9 cellular contexts compared by ENCODE assay signal in genomic region chr1:52554267-52554640, GRCh38. TPM values are rescaled to one million over a fixed set of nuclear protein-coding genes. Genes with fewer than 3 reads are reported as not detected.
DNase-seq lines count a peak whose midpoint lies in the region; ATAC-seq, FAIRE-seq and TF ChIP-seq lines count a peak whose summit lies in the region.
"Had no signal": no experiment of that assay in that cellular context is flagged by ENCODE, and none has a peak within 500 bp of the region (broad histone marks: within the 10 kb centered on the region; RNA-seq: fewer than 3 reads in every experiment).

No MANE protein-coding gene starts in this region.

- H3K4me1 Mint-ChIP-seq in T-helper 1 cell treated with Interleukin-12 subunit alpha and Interleukin-12 subunit beta and Interleukin-4 antibody, amounts not matched to agents 30 μg/mL and 1 μg/mL, for 36 hours (ENCODE audit: low read depth): peaks cover 9% of the 10 kb centered on the region

- peaks cover 4% of the 10 kb centered on the region for H3K36me3 Mint-ChIP-seq in T-helper 1 cell treated with Interleukin-12 subunit alpha and Interleukin-12 subunit beta and Interleukin-4 antibody, amounts not matched to agents 30 μg/mL and 1 μg/mL, for 36 hours (ENCODE audit: low read depth)

- peak overlapping the region; percentile 34 for H3K27ac Mint-ChIP-seq in T-helper 1 cell treated with Interleukin-12 subunit alpha and Interleukin-12 subunit beta and Interleukin-4 antibody, amounts not matched to agents 30 μg/mL and 1 μg/mL, for 36 hours

- H3K27ac ChIP-seq in SJSA1 (peak overlapping the region; percentile 87; the same call in 1 of the 2 replicates), esophagus squamous epithelium (peak overlapping the region in 3 of 4 donors; percentile 92 to 94 (median 93)), kidney (ENCODE audit: low read depth in 2 of 2, low read length in 2 of 2) (no peak overlapping the region)

- no peaks in the 10 kb centered on the region for H3K9me3 Mint-ChIP-seq in T-helper 1 cell treated with Interleukin-12 subunit alpha and Interleukin-12 subunit beta and Interleukin-4 antibody, amounts not matched to agents 30 μg/mL and 1 μg/mL, for 36 hours

- peak overlapping the region; percentile 89 for H3K4me3 ChIP-seq in SJSA1
- H3K4me3 ChIP-seq in esophagus squamous epithelium: peak overlapping the region in 2 of 4 donors; percentile 85 to 99
- peak overlapping the region; percentile 89 for H3K4me3 ChIP-seq in skeletal muscle cell (ENCODE audit: low read depth, low read length)
- peak overlapping the region in 1 of 2 donors; percentile 80 for H3K4me3 ChIP-seq in kidney (ENCODE audit: low read length in 2 of 2)

- 77 to 80% methylated on average over 6 of the region's 6 CpGs for WGBS in esophagus squamous epithelium, 2 donors

- no peaks in the 10 kb centered on the region for H3K9me3 ChIP-seq in SJSA1 (replicated peaks)
- H3K9me3 ChIP-seq in esophagus squamous epithelium: no peaks in the 10 kb centered on the region
- no peaks in the 10 kb centered on the region for H3K9me3 ChIP-seq in kidney (ENCODE audit: control insufficient read depth in 1 of 2, low read length in 2 of 2)

- intact Hi-C loops in esophagus squamous epithelium (cut with DNase I) (no loop called here), kidney (cut with DNase I) (no loop called here)

- TF ChIP-seq POLR2A in esophagus squamous epithelium (IDR thresholded peaks at IDR 0.05): no peak

- TF ChIP-seq CTCF in esophagus squamous epithelium (IDR thresholded peaks at IDR 0.05) (no peak), kidney (IDR thresholded peaks at IDR 0.05; ENCODE audit: borderline replicate concordance, extremely low read depth, insufficient read depth) (no peak)

- ATAC-seq in GM21360 (IDR thresholded peaks at IDR 0.05; ENCODE audit: unreplicated experiment): no peak

- DNase-seq in T-helper 1 cell: no peak
- DNase-seq in SJSA1 (ENCODE audit: low read depth in 1 of 2, low spot score in 2 of 2): no peak
- DNase-seq in esophagus squamous epithelium (lab: John Stamatoyannopoulos, UW): no peak
- DNase-seq in skeletal muscle cell (ENCODE audit: low read depth): no peak
- DNase-seq in dedifferentiated amniotic fluid mesenchymal stem cell (ENCODE audit: extremely low spot score): no peak
- no peak for DNase-seq in kidney
- DNase-seq: MV-4-11 had no signal

- peaks cover 11% of the 10 kb centered on the region for H3K27me3 Mint-ChIP-seq in T-helper 1 cell treated with Interleukin-12 subunit alpha and Interleukin-12 subunit beta and Interleukin-4 antibody, amounts not matched to agents 30 μg/mL and 1 μg/mL, for 36 hours (ENCODE audit: low read depth)

- H3K9ac ChIP-seq in kidney (ENCODE audit: low read length in 2 of 2): peak overlapping the region in 1 of 2 donors; percentile 90

- H3K4me1 ChIP-seq in SJSA1 (replicated peaks): peaks cover 15% of the 10 kb centered on the region
- H3K4me1 ChIP-seq in esophagus squamous epithelium: peaks cover 10 to 40% (median 18%) of the 10 kb centered on the region in 3 donors
- H3K4me1 ChIP-seq in kidney (ENCODE audit: control insufficient read depth in 1 of 2, insufficient read depth in 1 of 2, low read depth in 1 of 2, low read length in 2 of 2): peaks cover 0 to 3% of the 10 kb centered on the region in 2 donors

- H3K27me3 ChIP-seq in SJSA1 (replicated peaks) (no peaks in the 10 kb centered on the region), esophagus squamous epithelium (no peaks in the 10 kb centered on the region)

- FAIRE-seq in kidney (lab: Jason Lieb, UNC): no peak

- H3K36me3 ChIP-seq in SJSA1 (peaks cover 8% of the 10 kb centered on the region), esophagus squamous epithelium (no peaks in the 10 kb centered on the region), kidney (ENCODE audit: control insufficient read depth in 1 of 2, insufficient read depth in 2 of 2, low read length in 2 of 2) (no peaks in the 10 kb centered on the region)

- peak overlapping the region; percentile 56 for H3K4me3 Mint-ChIP-seq in T-helper 1 cell treated with Interleukin-12 subunit alpha and Interleukin-12 subunit beta and Interleukin-4 antibody, amounts not matched to agents 30 μg/mL and 1 μg/mL, for 36 hours

RNA-seq across cellular contexts. Expression of gene TUT4, which starts 1.4 kb away (rescaled TPM):
- total RNA-seq in SJSA1 (2014; rRNA removed; shearing (Covaris generic)): 25.3 and 28.2 TPM in 2 replicates
- 10 to 100 TPM; 18.9 to 56.1 (median 26.8) TPM for total RNA-seq in esophagus squamous epithelium
- total RNA-seq in kidney: 47.8 TPM
- polyA plus RNA-seq in kidney (ENCODE audit: insufficient read depth, low read depth, low replicate concordance): 19.7 TPM

RNA-seq across cellular contexts. Expression of gene GPX7, which starts 47.9 kb away (rescaled TPM):
- 22.6 and 57.5 TPM in 2 replicates for total RNA-seq in SJSA1 (2014; rRNA removed; shearing (Covaris generic))
- total RNA-seq in esophagus squamous epithelium: 1 to 10 TPM; 1.6 to 9.9 (median 2.7) TPM
- total RNA-seq in kidney: 9.7 TPM
- polyA plus RNA-seq in kidney (ENCODE audit: insufficient read depth, low read depth, low replicate concordance): 14.3 TPM

Comparison
In these comparisons a context has a peak if more than half of its experiments do, and no peak if none do; other contexts are left out.
1. H3K27ac ChIP-seq: peak in SJSA1 (single experiment) and esophagus squamous epithelium (3 of 4); none in kidney (0 of 2).